ENCODE assay signal across 8 cellular contexts in genomic region chr3:65953881-65954733, GRCh38.
DNase-seq lines count a peak whose midpoint lies in the region; TF ChIP-seq lines count a peak whose summit lies in the region.

No MANE protein-coding gene starts in this region.

- H3K9me3 ChIP-seq in adrenal gland (replicated peaks in 1 of 3) (no peaks in the 10 kb centered on the region), hepatocyte (ENCODE audit: low read depth) (no peaks in the 10 kb centered on the region)

- peak overlapping the region; percentile 61 for H3K4me2 ChIP-seq in hepatocyte

- H3K36me3 ChIP-seq in adrenal gland (replicated peaks in 1 of 2) (no peaks in the 10 kb centered on the region), hepatocyte (replicated peaks; ENCODE audit: insufficient read depth, low read depth) (no peaks in the 10 kb centered on the region), rectal smooth muscle tissue (ENCODE audit: control insufficient read depth, insufficient read depth, low read length) (no peaks in the 10 kb centered on the region)

- H2AFZ ChIP-seq in hepatocyte, result no peak overlapping the region

- H3K4me1 ChIP-seq in adrenal gland (replicated peaks in 1 of 2) (peaks cover 24 to 30% of the 10 kb centered on the region in 2 donors), hepatocyte (ENCODE audit: insufficient read depth) (peaks cover 55% of the 10 kb centered on the region), rectal smooth muscle tissue (ENCODE audit: control insufficient read depth, insufficient read depth, low read length) (peaks cover 4% of the 10 kb centered on the region)

- no peaks in the 10 kb centered on the region for H3K9me2 ChIP-seq in hepatocyte (replicated peaks; ENCODE audit: insufficient read depth)

- DNase-seq in Daoy (ENCODE audit: low read depth) (peak; percentile 26), adrenal gland (peak; percentile 29 to 66 (median 49)), hepatocyte (ENCODE audit: low spot score) (peak; percentile 53), GM03348 (ENCODE audit: low spot score) (no peak), D341Med (ENCODE audit: low spot score) (no peak), NCI-H82 treated with DMSO at 0.1 percent for 48 hours (lab: John Stamatoyannopoulos, UW; ENCODE audit: unreplicated experiment) (no peak)
- DNase-seq in NK-92 treated with Interleukin-12 subunit alpha and Interleukin-12 subunit beta, amount 100 ng/mL, for 24 hours (lab: John Stamatoyannopoulos, UW), result no peak

- intact Hi-C loops in adrenal gland (cut with DNase I), result loop anchor here in 1 of 2 donors (10.0 kb wide), 1 partner anchor 81 kb away; the partner anchor contains the start of gene MAGI1

- H3K4me3 ChIP-seq in adrenal gland, result peak overlapping the region in 1 of 4 donors; percentile 14
- H3K4me3 ChIP-seq in hepatocyte, result no peak overlapping the region
- H3K4me3 ChIP-seq in rectal smooth muscle tissue (ENCODE audit: low read length), result peak overlapping the region; percentile 39

- H4K20me1 ChIP-seq in hepatocyte (ENCODE audit: insufficient read depth, poor library complexity, severe bottlenecking), result no peaks in the 10 kb centered on the region

- H3K27me3 ChIP-seq in adrenal gland (no peaks in the 10 kb centered on the region), hepatocyte (no peaks in the 10 kb centered on the region), rectal smooth muscle tissue (ENCODE audit: control insufficient read depth, insufficient read depth, low read length) (no peaks in the 10 kb centered on the region)

- peaks cover 59% of the 10 kb centered on the region for H3K79me2 ChIP-seq in hepatocyte

- TF ChIP-seq POLR2A in adrenal gland (IDR thresholded peaks at IDR 0.05), result no peak

- 24 to 42% (median 31%) methylated on average over 16 of the region's 16 CpGs for WGBS in adrenal gland, 4 donors
- 46% methylated on average over 16 of the region's 16 CpGs for WGBS in hepatocyte (ENCODE audit: low lambda C conversion rate, missing lambda C conversion rate)

- TF ChIP-seq CTCF in adrenal gland (IDR thresholded peaks at IDR 0.05), result no peak
- no peak for TF ChIP-seq CTCF in hepatocyte (IDR thresholded peaks at IDR 0.05; ENCODE audit: poor library complexity)

- H3K27ac ChIP-seq in adrenal gland, result peak overlapping the region in 4 of 5 donors; percentile 27 to 82 (median 58)
- peak overlapping the region; percentile 95 for H3K27ac ChIP-seq in hepatocyte
- no peak overlapping the region for H3K27ac ChIP-seq in rectal smooth muscle tissue (ENCODE audit: low read depth, low read length)

- H3K9ac ChIP-seq in rectal smooth muscle tissue (ENCODE audit: low read length), result no peak overlapping the region

Comparison
In these comparisons a context has a peak if more than half of its experiments do, and no peak if none do; other contexts are left out.
1. DNase-seq: peak in Daoy (single experiment), adrenal gland (7 of 7) and hepatocyte (single experiment); none in GM03348 (single experiment), D341Med (single experiment), NK-92 treated with Interleukin-12 subunit alpha and Interleukin-12 subunit beta, amount 100 ng/mL, for 24 hours (single experiment) and NCI-H82 treated with DMSO at 0.1 percent for 48 hours (single experiment).